Comparison of ENCODE assay signal across 20 cellular contexts in genomic region chr14:73047808-73048207, GRCh38.
"Had no signal": no experiment of that assay in that cellular context is flagged by ENCODE, and none has a peak within 500 bp of the region (broad histone marks: within the 10 kb centered on the region; RNA-seq: fewer than 3 reads in every experiment).

No MANE protein-coding gene starts in this region.

- H3K27me3 Mint-ChIP-seq: activated CD4-positive, alpha-beta T cell treated with anti-CD3 and anti-CD28 coated beads, Interleukin-2, amount 10 ng/mL, durations not matched to agents 7 days and 5 days; activated naive CD8-positive, alpha-beta T cell treated with anti-CD3 and anti-CD28 coated beads, Interleukin-2, amount 10 ng/mL, durations not matched to agents 7 days and 5 days; activated T-cell treated with anti-CD3 and anti-CD28 coated beads, Interleukin-2, amount 50 U/mL, for 24 hours; effector memory CD8-positive, alpha-beta T cell; stimulated activated memory B cell treated with anti-CD40 and anti-IgM and Interleukin-4, amounts not matched to agents 10 μg/mL and 1 μg/mL and 100 μg/mL, for 72 hours; T-cell had no signal

- H3K27ac Mint-ChIP-seq: activated CD4-positive, alpha-beta T cell treated with anti-CD3 and anti-CD28 coated beads, Interleukin-2, amount 10 ng/mL, durations not matched to agents 7 days and 5 days; activated CD8-positive, alpha-beta T cell treated with anti-CD3 and anti-CD28 coated beads, Interleukin-2, amount 10 ng/mL, durations not matched to agents 7 days and 5 days; activated naive CD8-positive, alpha-beta T cell treated with anti-CD3 and anti-CD28 coated beads, Interleukin-2, amount 10 ng/mL, durations not matched to agents 7 days and 5 days; activated T-cell treated with anti-CD3 and anti-CD28 coated beads, Interleukin-2, amount 50 U/mL, for 24 hours; activated T-helper 2 cell treated with anti-CD3 and anti-CD28 coated beads, Interferon-gamma antibody, Interleukin-2, Interleukin-4, amounts not matched to agents 10 μg/mL and 5 μg/mL and 100 μg/mL, durations not matched to agents 14 hours and 24 hours and 36 hours; effector memory CD8-positive, alpha-beta T cell; naive thymus-derived CD4-positive, alpha-beta T cell; neural progenitor cell; stimulated activated memory B cell treated with anti-CD40 and anti-IgM and Interleukin-4, amounts not matched to agents 10 μg/mL and 1 μg/mL and 100 μg/mL, for 72 hours; T-cell had no signal

- H3K4me3 Mint-ChIP-seq: activated CD4-positive, alpha-beta T cell treated with anti-CD3 and anti-CD28 coated beads, Interleukin-2, amount 10 ng/mL, durations not matched to agents 7 days and 5 days; activated CD8-positive, alpha-beta T cell treated with anti-CD3 and anti-CD28 coated beads, Interleukin-2, amount 10 ng/mL, durations not matched to agents 7 days and 5 days; activated naive CD8-positive, alpha-beta T cell treated with anti-CD3 and anti-CD28 coated beads, Interleukin-2, amount 10 ng/mL, durations not matched to agents 7 days and 5 days; activated T-cell treated with anti-CD3 and anti-CD28 coated beads, Interleukin-2, amount 50 U/mL, for 24 hours; effector memory CD8-positive, alpha-beta T cell; naive thymus-derived CD4-positive, alpha-beta T cell; neural progenitor cell; stimulated activated memory B cell treated with anti-CD40 and anti-IgM and Interleukin-4, amounts not matched to agents 10 μg/mL and 1 μg/mL and 100 μg/mL, for 72 hours; T-cell had no signal

- H3K4me1 Mint-ChIP-seq: activated CD4-positive, alpha-beta T cell treated with anti-CD3 and anti-CD28 coated beads, Interleukin-2, amount 10 ng/mL, durations not matched to agents 7 days and 5 days; activated naive CD8-positive, alpha-beta T cell treated with anti-CD3 and anti-CD28 coated beads, Interleukin-2, amount 10 ng/mL, durations not matched to agents 7 days and 5 days; naive thymus-derived CD4-positive, alpha-beta T cell; neural progenitor cell; T-cell had no signal

- DNase-seq: activated CD4-positive, alpha-beta T cell treated with anti-CD3 and anti-CD28 coated beads, Interleukin-2, amount 10 ng/mL, durations not matched to agents 7 days and 5 days; activated CD4-positive, CD25-positive, alpha-beta regulatory T cell; activated CD8-positive, alpha-beta T cell treated with anti-CD3 and anti-CD28 coated beads, Interleukin-2, amount 10 ng/mL, durations not matched to agents 7 days and 5 days; activated naive CD4-positive, alpha-beta T cell treated with Interleukin-2 at 50 U/mL for 16 hours; activated naive CD8-positive, alpha-beta T cell treated with anti-CD3 and anti-CD28 coated beads, Interleukin-2, amount 10 ng/mL, durations not matched to agents 7 days and 5 days; activated T-cell treated with anti-CD3 and anti-CD28 coated beads, Interleukin-2, amount 50 U/mL, for 24 hours; amygdala; dermis blood vessel endothelial cell; effector memory CD8-positive, alpha-beta T cell; head of caudate nucleus; kidney; naive thymus-derived CD4-positive, alpha-beta T cell; ovary; sigmoid colon; stimulated activated CD4-positive, alpha-beta T cell treated with anti-CD3 and anti-CD28 coated beads, Interleukin-4, amount 100 ng/mL, for 24 hours; T-cell had no signal

- FAIRE-seq: frontal cortex, kidney had no signal

- H3K36me3 Mint-ChIP-seq: activated naive CD8-positive, alpha-beta T cell treated with anti-CD3 and anti-CD28 coated beads, Interleukin-2, amount 10 ng/mL, durations not matched to agents 7 days and 5 days; naive thymus-derived CD4-positive, alpha-beta T cell; neural progenitor cell; stimulated activated memory B cell treated with anti-CD40 and anti-IgM and Interleukin-4, amounts not matched to agents 10 μg/mL and 1 μg/mL and 100 μg/mL, for 72 hours; T-cell had no signal

- H3K9me3 Mint-ChIP-seq: activated CD4-positive, alpha-beta T cell treated with anti-CD3 and anti-CD28 coated beads, Interleukin-2, amount 10 ng/mL, durations not matched to agents 7 days and 5 days; activated naive CD8-positive, alpha-beta T cell treated with anti-CD3 and anti-CD28 coated beads, Interleukin-2, amount 10 ng/mL, durations not matched to agents 7 days and 5 days; activated T-cell treated with anti-CD3 and anti-CD28 coated beads, Interleukin-2, amount 50 U/mL, for 24 hours; activated T-helper 2 cell treated with anti-CD3 and anti-CD28 coated beads, Interferon-gamma antibody, Interleukin-2, Interleukin-4, amounts not matched to agents 10 μg/mL and 5 μg/mL and 100 μg/mL, durations not matched to agents 14 hours and 24 hours and 36 hours; effector memory CD8-positive, alpha-beta T cell; naive thymus-derived CD4-positive, alpha-beta T cell; neural progenitor cell; stimulated activated memory B cell treated with anti-CD40 and anti-IgM and Interleukin-4, amounts not matched to agents 10 μg/mL and 1 μg/mL and 100 μg/mL, for 72 hours; T-cell had no signal
